2 cellular contexts compared by ENCODE assay signal in genomic region chr16:50146479-50147435, GRCh38.
A peak's percentile ranks its signal among the peaks of the same experiment; 100 is the strongest.
TF ChIP-seq lines count a peak whose summit lies in the region.

No MANE protein-coding gene starts in this region.

TF ChIP-seq in IMR-90, 13 proteins besides CTCF, POLR2A, EP300 and RAD21:
- TF ChIP-seq MAZ (IDR thresholded peaks at IDR 0.05; ENCODE audit: borderline replicate concordance, low read depth, low read length) (no peak), CEBPB (IDR thresholded peaks at IDR 0.05; ENCODE audit: low read depth, low read length) (no peak), RCOR1 (IDR thresholded peaks at IDR 0.05; ENCODE audit: insufficient replicate concordance, low read length) (no peak), BHLHE40 (IDR thresholded peaks at IDR 0.05; ENCODE audit: low read depth, low read length) (no peak), SMC3 (IDR thresholded peaks at IDR 0.05; ENCODE audit: low read depth, low read length) (no peak), ELK1 (IDR thresholded peaks at IDR 0.05; ENCODE audit: borderline replicate concordance, low read depth, low read length) (no peak), MAFK (IDR thresholded peaks at IDR 0.05; ENCODE audit: low read depth, low read length) (no peak), CHD1 (IDR thresholded peaks at IDR 0.05; ENCODE audit: low read depth, low read length) (no peak), RFX5 (IDR thresholded peaks at IDR 0.05; ENCODE audit: low read depth, low read length) (no peak), FOS (IDR thresholded peaks at IDR 0.05; ENCODE audit: low read depth, low read length) (no peak), USF2 (IDR thresholded peaks at IDR 0.05; ENCODE audit: low read depth, low read length) (no peak), NFE2L2 (IDR thresholded peaks at IDR 0.05; ENCODE audit: low read depth, low read length) (no peak), MXI1 (IDR thresholded peaks at IDR 0.05; ENCODE audit: borderline replicate concordance, low read depth, low read length) (no peak)

TF ChIP-seq in K562, 482 proteins besides CTCF, POLR2A, EP300 and RAD21 (continues in another document):
- TF ChIP-seq ZFP36 (IDR thresholded peaks at IDR 0.05; ENCODE audit: low read depth, low read length, partially characterized antibody), result peak; percentile 94
- TF ChIP-seq EHMT2 (IDR thresholded peaks at IDR 0.05), result no peak
- TF ChIP-seq TRIM24 (IDR thresholded peaks at IDR 0.05), result no peak
- no peak for TF ChIP-seq KLF6 (CRISPR knock-in tag; IDR thresholded peaks at IDR 0.05; ENCODE audit: borderline replicate concordance)
- TF ChIP-seq ZNF766 (CRISPR knock-in tag; conservative IDR thresholded peaks at IDR 0.05), result no peak
- TF ChIP-seq PRDM10 (IDR thresholded peaks at IDR 0.05; ENCODE audit: partially characterized antibody), result peak; percentile 92
- no peak for TF ChIP-seq CHD2 (IDR thresholded peaks at IDR 0.05; ENCODE audit: low read depth, low read length)
- TF ChIP-seq NFIC (IDR thresholded peaks at IDR 0.05), result peak; percentile 29
- 0 out of 2 replicates have a peak, but pooled peaks have one; percentile 12 for TF ChIP-seq PKNOX1 (IDR thresholded peaks at IDR 0.05)
- TF ChIP-seq STAT6 (CRISPR knock-in tag; IDR thresholded peaks at IDR 0.05), result no peak
- TF ChIP-seq CREB3L1 (IDR thresholded peaks at IDR 0.05; ENCODE audit: borderline replicate concordance, low read depth), result no peak
- no peak for TF ChIP-seq ZNF133 (CRISPR knock-in tag; IDR thresholded peaks at IDR 0.05)
- no peak for TF ChIP-seq MYNN (IDR thresholded peaks at IDR 0.05)
- no peak for TF ChIP-seq MYNN (CRISPR knock-in tag; IDR thresholded peaks at IDR 0.05)
- TF ChIP-seq MEF2D (tag; conservative IDR thresholded peaks at IDR 0.05; ENCODE audit: low read depth), result peak; percentile 91
- 0 out of 2 replicates have a peak, but pooled peaks have one; percentile 15 for TF ChIP-seq CTBP1 (IDR thresholded peaks at IDR 0.05; ENCODE audit: borderline replicate concordance)
- no peak for TF ChIP-seq ARNT (IDR thresholded peaks at IDR 0.05)
- TF ChIP-seq KDM5B (IDR thresholded peaks at IDR 0.05; ENCODE audit: insufficient replicate concordance, low read depth, low read length), result no peak
- TF ChIP-seq STAG1 (CRISPR knock-in tag; IDR thresholded peaks at IDR 0.05; ENCODE audit: borderline replicate concordance), result no peak
- TF ChIP-seq CREBBP (IDR thresholded peaks at IDR 0.05; ENCODE audit: low read depth, low read length), result no peak
- no peak for TF ChIP-seq HNRNPH1 (optimal IDR thresholded peaks at IDR 0.05; ENCODE audit: low read depth, low read length)
- TF ChIP-seq RUNX1 (IDR thresholded peaks at IDR 0.05; ENCODE audit: low read depth), result no peak
- TF ChIP-seq U2AF1 (optimal IDR thresholded peaks at IDR 0.05; ENCODE audit: low read depth, low read length), result no peak
- TF ChIP-seq XRCC3 (IDR thresholded peaks at IDR 0.05), result no peak
- no peak for TF ChIP-seq EWSR1 (IDR thresholded peaks at IDR 0.05; ENCODE audit: borderline replicate concordance, low read depth, partially characterized antibody)
- TF ChIP-seq HMG20B (CRISPR knock-in tag; IDR thresholded peaks at IDR 0.05), result no peak
- TF ChIP-seq ZNF668 (CRISPR knock-in tag; IDR thresholded peaks at IDR 0.05), result no peak
- TF ChIP-seq SMARCA5 (IDR thresholded peaks at IDR 0.05), result 0 out of 2 replicates have a peak, but pooled peaks have one; percentile 50
- TF ChIP-seq RBM25 (IDR thresholded peaks at IDR 0.05; ENCODE audit: low read depth, low read length, severe bottlenecking), result peak; percentile 49
- TF ChIP-seq ZSCAN32 (CRISPR knock-in tag; IDR thresholded peaks at IDR 0.05), result no peak
- 0 out of 2 replicates have a peak, but pooled peaks have one; percentile 16 for TF ChIP-seq ATF7 (IDR thresholded peaks at IDR 0.05)
- no peak for TF ChIP-seq RB1 (IDR thresholded peaks at IDR 0.05; ENCODE audit: low read depth)
- TF ChIP-seq MBD2 (IDR thresholded peaks at IDR 0.05; ENCODE audit: borderline replicate concordance, low read depth), result no peak
- no peak for TF ChIP-seq ZNF316 (IDR thresholded peaks at IDR 0.05)
- no peak for TF ChIP-seq NUFIP1 (IDR thresholded peaks at IDR 0.05; ENCODE audit: partially characterized antibody)
- TF ChIP-seq MEF2A (IDR thresholded peaks at IDR 0.05; ENCODE audit: control insufficient read depth, low read depth, low read length), result peak; percentile 92; the same call in 1 of the 2 replicates
- TF ChIP-seq ZNF395 (CRISPR knock-in tag; IDR thresholded peaks at IDR 0.05), result no peak
- TF ChIP-seq CBX3 (IDR thresholded peaks at IDR 0.05; ENCODE audit: borderline replicate concordance in 1 of 2, low read length in 2 of 2), result no peak
- no peak for TF ChIP-seq SMARCC2 (IDR thresholded peaks at IDR 0.05; ENCODE audit: low read depth)
- no peak for TF ChIP-seq PYGO2 (tag; IDR thresholded peaks at IDR 0.05)
- TF ChIP-seq MXI1 (IDR thresholded peaks at IDR 0.05; ENCODE audit: low read depth, low read length), result no peak
- TF ChIP-seq ZNF318 (IDR thresholded peaks at IDR 0.05; ENCODE audit: borderline replicate concordance in 1 of 2, low read depth in 1 of 2), result no peak
- TF ChIP-seq MCM3 (IDR thresholded peaks at IDR 0.05), result no peak
- TF ChIP-seq SRSF1 (IDR thresholded peaks at IDR 0.05; ENCODE audit: low read depth, low read length), result no peak
